8 cellular contexts compared by ENCODE assay signal in the genomic region with DNA sequence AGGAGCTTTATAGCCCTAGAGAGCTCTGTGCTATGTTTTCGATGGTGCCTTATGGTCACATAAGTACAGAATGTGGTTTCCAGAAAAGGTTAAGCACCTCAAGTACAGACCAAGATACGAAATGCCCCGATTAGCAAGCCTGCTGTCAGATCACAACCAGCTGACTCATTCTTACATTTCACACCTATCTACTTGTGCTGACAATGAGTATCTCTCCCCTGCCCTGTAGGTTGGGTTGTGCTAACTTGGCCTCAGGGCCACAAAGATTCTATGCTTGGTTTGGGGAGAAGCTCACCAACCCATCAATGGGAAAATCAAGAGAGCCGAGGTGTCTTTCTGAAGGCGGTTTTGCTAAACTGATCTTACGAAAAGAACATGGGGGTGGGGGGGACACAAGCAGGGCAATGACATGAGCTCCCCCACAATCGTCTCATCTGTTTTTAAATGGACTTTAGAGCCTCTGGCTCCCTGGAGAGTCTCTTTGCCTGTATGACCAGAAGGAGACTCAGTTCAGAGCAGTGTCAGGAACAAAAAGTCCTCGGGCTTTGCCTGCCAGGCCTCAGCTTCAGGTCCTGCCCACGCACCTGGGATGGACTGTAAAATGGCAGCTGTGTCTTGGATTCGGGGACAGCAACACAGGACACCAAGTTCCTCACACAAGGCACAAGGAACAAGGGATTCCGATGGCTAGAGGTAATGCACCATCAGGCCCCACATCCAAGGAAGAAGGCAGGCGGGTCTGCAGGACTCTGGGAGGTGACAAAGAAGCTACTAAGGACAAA. TPM values are rescaled to one million over a fixed set of nuclear protein-coding genes. Genes with fewer than 3 reads are reported as not detected.
A peak's percentile ranks its signal among the peaks of the same experiment; 100 is the strongest.
DNase-seq lines count a peak whose midpoint lies in the region; ATAC-seq, FAIRE-seq and TF ChIP-seq lines count a peak whose summit lies in the region.

No MANE protein-coding gene starts in this region.

- H3K36me3 Mint-ChIP-seq in astrocyte (ENCODE audit: low read depth, unreplicated experiment) (peaks cover 17% of the 10 kb centered on the region), GM23338 (ENCODE audit: low read depth) (no peaks in the 10 kb centered on the region; the same call in 1 of the 3 replicates)

- peaks cover 12% of the 10 kb centered on the region for H3K4me1 Mint-ChIP-seq in astrocyte (ENCODE audit: low read depth, unreplicated experiment)
- peaks cover 41% of the 10 kb centered on the region for H3K4me1 Mint-ChIP-seq in GM23338

- no peaks in the 10 kb centered on the region for H3F3A ChIP-seq in GM23338 (replicated peaks; ENCODE audit: low read depth)

- ATAC-seq in Right ventricle myocardium inferior (peak; percentile 25), HG03571 (IDR thresholded peaks at IDR 0.05; ENCODE audit: unreplicated experiment) (peak; percentile 97), GM23338 (no peak)

- no peak overlapping the region for H2AFZ ChIP-seq in astrocyte (ENCODE audit: low read depth, low read length)
- no peak overlapping the region for H2AFZ ChIP-seq in GM23338

- H3K27me3 ChIP-seq in astrocyte (ENCODE audit: insufficient read depth, low read length) (no peaks in the 10 kb centered on the region), GM23338 (ENCODE audit: insufficient read depth) (no peaks in the 10 kb centered on the region)

- H3K27ac Mint-ChIP-seq in astrocyte (ENCODE audit: unreplicated experiment) (peak overlapping the region; percentile 26), GM23338 (no peak overlapping the region)

- H3K4me3 ChIP-seq in astrocyte (ENCODE audit: insufficient read depth, low read depth, low read length) (no peak overlapping the region), GM23338 (no peak overlapping the region)

- H3K27ac ChIP-seq in astrocyte (ENCODE audit: low read depth, low read length) (no peak overlapping the region), GM23338 (ENCODE audit: low read depth) (no peak overlapping the region)

- peaks cover 30% of the 10 kb centered on the region for H4K20me1 ChIP-seq in astrocyte (ENCODE audit: insufficient read depth, low read length)
- no peaks in the 10 kb centered on the region; the same call in none of the 2 replicates for H4K20me1 ChIP-seq in GM23338 (replicated peaks; ENCODE audit: insufficient read depth)

- TF ChIP-seq CTCF in astrocyte (IDR thresholded peaks at IDR 0.05; ENCODE audit: insufficient read depth, low read depth, low read length) (no peak), GM23338 (conservative IDR thresholded peaks at IDR 0.05; ENCODE audit: low read depth in 2 of 2) (no peak)

- no peak overlapping the region for H3K4me3 Mint-ChIP-seq in astrocyte (ENCODE audit: unreplicated experiment)
- no peak overlapping the region for H3K4me3 Mint-ChIP-seq in GM23338

- H3K9me3 Mint-ChIP-seq in astrocyte (ENCODE audit: unreplicated experiment) (no peaks in the 10 kb centered on the region), GM23338 (no peaks in the 10 kb centered on the region)

- H3K4me1 ChIP-seq in astrocyte (ENCODE audit: insufficient read depth, low read length) (no peaks in the 10 kb centered on the region), GM23338 (ENCODE audit: insufficient read depth) (no peaks in the 10 kb centered on the region)

- intact Hi-C loops in Right ventricle myocardium inferior (cut with DNase I) (no loop called here), cardiac septum (cut with DNase I) (loop anchor here (5.0 to 10.0 kb wide), 2 partner anchors 42 to 46 kb away; no protein-coding TSS in a partner anchor)

- DNase-seq in Right ventricle myocardium inferior (ENCODE audit: missing footprints) (no peak), cardiac septum (ENCODE audit: low spot score) (no peak), astrocyte (ENCODE audit: low read depth) (no peak), GM23338 (ENCODE audit: low spot score) (no peak), epidermal melanocyte (ENCODE audit: insufficient read length, low spot score) (no peak), NCI-H187 (lab: John Stamatoyannopoulos, UW) (no peak)
- peak; percentile 60 to 69 for DNase-seq in stimulated activated CD4-positive, alpha-beta T cell treated with anti-CD3 and anti-CD28 coated beads, Interleukin-2, amount 100 ng/mL, for 24 hours

- no peaks in the 10 kb centered on the region for H3K79me2 ChIP-seq in astrocyte (ENCODE audit: insufficient read depth, low read length)
- no peaks in the 10 kb centered on the region for H3K79me2 ChIP-seq in GM23338 (replicated peaks; ENCODE audit: insufficient read depth)

- H3K36me3 ChIP-seq in astrocyte (ENCODE audit: insufficient read depth, low read length) = no peaks in the 10 kb centered on the region
- no peaks in the 10 kb centered on the region for H3K36me3 ChIP-seq in GM23338 (ENCODE audit: insufficient read depth)

- H3K27me3 Mint-ChIP-seq in astrocyte (ENCODE audit: low read depth, unreplicated experiment) = no peaks in the 10 kb centered on the region
- H3K27me3 Mint-ChIP-seq in GM23338 (ENCODE audit: insufficient read depth, low read depth, poor library complexity) = peaks cover 3% of the 10 kb centered on the region

- H3K9ac ChIP-seq in astrocyte (ENCODE audit: low read length) = no peak overlapping the region

- H3K9me2 ChIP-seq in GM23338 (ENCODE audit: insufficient read depth) = no peaks in the 10 kb centered on the region

- FAIRE-seq in astrocyte (lab: Jason Lieb, UNC) = no peak

- no peak overlapping the region for H3K4me2 ChIP-seq in astrocyte (ENCODE audit: low read length)
- no peak overlapping the region for H3K4me2 ChIP-seq in GM23338

- H3K9me3 ChIP-seq in astrocyte (ENCODE audit: insufficient read depth, low read depth, low read length) = no peaks in the 10 kb centered on the region

TF ChIP-seq in GM23338, 12 proteins besides CTCF, POLR2A, EP300 and RAD21:
- TF ChIP-seq EZH2 (IDR thresholded peaks at IDR 0.05; ENCODE audit: low read depth, unreplicated experiment) (no peak), STAT1 (IDR thresholded peaks at IDR 0.05; ENCODE audit: unreplicated experiment) (no peak), POLR2AphosphoS5 (IDR thresholded peaks at IDR 0.05; ENCODE audit: low read depth) (no peak), ZNF331 (CRISPR knock-in tag; IDR thresholded peaks at IDR 0.05; ENCODE audit: low read depth) (no peak)
- TF ChIP-seq, protein P1, sequence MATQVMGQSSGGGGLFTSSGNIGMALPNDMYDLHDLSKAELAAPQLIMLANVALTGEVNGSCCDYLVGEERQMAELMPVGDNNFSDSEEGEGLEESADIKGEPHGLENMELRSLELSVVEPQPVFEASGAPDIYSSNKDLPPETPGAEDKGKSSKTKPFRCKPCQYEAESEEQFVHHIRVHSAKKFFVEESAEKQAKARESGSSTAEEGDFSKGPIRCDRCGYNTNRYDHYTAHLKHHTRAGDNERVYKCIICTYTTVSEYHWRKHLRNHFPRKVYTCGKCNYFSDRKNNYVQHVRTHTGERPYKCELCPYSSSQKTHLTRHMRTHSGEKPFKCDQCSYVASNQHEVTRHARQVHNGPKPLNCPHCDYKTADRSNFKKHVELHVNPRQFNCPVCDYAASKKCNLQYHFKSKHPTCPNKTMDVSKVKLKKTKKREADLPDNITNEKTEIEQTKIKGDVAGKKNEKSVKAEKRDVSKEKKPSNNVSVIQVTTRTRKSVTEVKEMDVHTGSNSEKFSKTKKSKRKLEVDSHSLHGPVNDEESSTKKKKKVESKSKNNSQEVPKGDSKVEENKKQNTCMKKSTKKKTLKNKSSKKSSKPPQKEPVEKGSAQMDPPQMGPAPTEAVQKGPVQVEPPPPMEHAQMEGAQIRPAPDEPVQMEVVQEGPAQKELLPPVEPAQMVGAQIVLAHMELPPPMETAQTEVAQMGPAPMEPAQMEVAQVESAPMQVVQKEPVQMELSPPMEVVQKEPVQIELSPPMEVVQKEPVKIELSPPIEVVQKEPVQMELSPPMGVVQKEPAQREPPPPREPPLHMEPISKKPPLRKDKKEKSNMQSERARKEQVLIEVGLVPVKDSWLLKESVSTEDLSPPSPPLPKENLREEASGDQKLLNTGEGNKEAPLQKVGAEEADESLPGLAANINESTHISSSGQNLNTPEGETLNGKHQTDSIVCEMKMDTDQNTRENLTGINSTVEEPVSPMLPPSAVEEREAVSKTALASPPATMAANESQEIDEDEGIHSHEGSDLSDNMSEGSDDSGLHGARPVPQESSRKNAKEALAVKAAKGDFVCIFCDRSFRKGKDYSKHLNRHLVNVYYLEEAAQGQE (IDR thresholded peaks at IDR 0.05; ENCODE audit: unreplicated experiment) = no peak

RNA-seq across cellular contexts. Expression of gene FAM53B, which starts 55.1 kb away (rescaled TPM):
- total RNA-seq in Right ventricle myocardium inferior (41.2 TPM), cardiac septum (18.5 TPM), astrocyte (12.9 and 13.7 TPM in 2 replicates)
- total RNA-seq in GM23338 (2014; rRNA removed; shearing (Covaris generic)) = 14.5 and 20.3 TPM in 2 replicates
- 3.0 and 3.5 TPM in 2 replicates for polyA plus RNA-seq in GM23338 (2016; fragmentation: Nextera tagmentation; extraction: Ambion mirVana)

Comparison
In these comparisons a context has a peak if more than half of its experiments do, and no peak if none do; other contexts are left out.
1. DNase-seq: peak in stimulated activated CD4-positive, alpha-beta T cell treated with anti-CD3 and anti-CD28 coated beads, Interleukin-2, amount 100 ng/mL, for 24 hours (2 of 2); none in Right ventricle myocardium inferior (single experiment), cardiac septum (single experiment), astrocyte (single experiment), GM23338 (single experiment), epidermal melanocyte (single experiment) and NCI-H187 (0 of 2).